1 cellular context compared by ENCODE assay signal in genomic region chr15:44727462-44728231, GRCh38.
TF ChIP-seq lines count a peak whose summit lies in the region.

No MANE protein-coding gene starts in this region.

TF ChIP-seq in SK-N-SH, 30 proteins besides CTCF, POLR2A, EP300 and RAD21 (continued from another document):
- TF ChIP-seq REST (IDR thresholded peaks at IDR 0.05; ENCODE audit: low read depth, low read length) (no peak), TEAD4 (IDR thresholded peaks at IDR 0.05; ENCODE audit: borderline replicate concordance, insufficient read depth) (no peak), RCOR1 (IDR thresholded peaks at IDR 0.05; ENCODE audit: low read length) (no peak), MEF2A (IDR thresholded peaks at IDR 0.05; ENCODE audit: borderline replicate concordance, low read depth) (no peak), ZBTB33 (IDR thresholded peaks at IDR 0.05; ENCODE audit: borderline replicate concordance, low read depth) (no peak), PBX3 (IDR thresholded peaks at IDR 0.05) (no peak), FOSL2 (IDR thresholded peaks at IDR 0.05; ENCODE audit: borderline replicate concordance, low read depth) (no peak), FOXJ3 (CRISPR knock-in tag; IDR thresholded peaks at IDR 0.05) (no peak), USF2 (IDR thresholded peaks at IDR 0.05; ENCODE audit: borderline replicate concordance, low read depth, low read length) (no peak), YY1 (IDR thresholded peaks at IDR 0.05; ENCODE audit: low read depth) (no peak), SIN3A (IDR thresholded peaks at IDR 0.05; ENCODE audit: borderline replicate concordance, low read depth, low read length) (no peak), POLR2AphosphoS5 (IDR thresholded peaks at IDR 0.05; ENCODE audit: low read depth, low read length) (no peak), SMC3 (IDR thresholded peaks at IDR 0.05; ENCODE audit: low read depth, low read length) (no peak), FOXM1 (IDR thresholded peaks at IDR 0.05; ENCODE audit: low read depth) (no peak), USF1 (IDR thresholded peaks at IDR 0.05; ENCODE audit: borderline replicate concordance, low read depth) (no peak), EZH2phosphoT487 (IDR thresholded peaks at IDR 0.05; ENCODE audit: borderline replicate concordance, low read depth) (no peak), GATA2 (CRISPR knock-in tag; IDR thresholded peaks at IDR 0.05) (no peak), NFIC (IDR thresholded peaks at IDR 0.05; ENCODE audit: borderline replicate concordance) (no peak)
